In the genomic region with DNA sequence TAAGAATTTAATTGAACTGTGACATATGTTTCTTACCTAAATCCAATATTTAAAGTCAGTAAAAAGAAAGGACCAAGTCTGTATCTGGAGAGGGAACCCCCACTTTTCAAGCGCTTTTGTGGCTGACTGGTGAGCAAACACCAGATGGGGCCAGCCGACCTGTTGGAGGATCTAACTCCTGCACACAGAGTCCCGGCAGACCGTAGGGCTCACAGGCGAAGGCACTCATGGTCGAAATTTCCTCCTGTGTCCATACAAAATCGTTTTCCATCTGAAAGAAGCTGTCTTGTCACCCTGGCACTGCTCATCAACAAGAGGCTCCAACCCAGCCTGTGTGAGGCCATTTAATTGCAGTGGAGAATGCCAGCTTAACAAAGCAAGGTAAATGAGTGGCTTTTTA, we compare ENCODE assay signal across 10 cellular contexts.
DNase-seq lines count a peak whose midpoint lies in the region; ATAC-seq and TF ChIP-seq lines count a peak whose summit lies in the region.
"Had no signal": no experiment of that assay in that cellular context is flagged by ENCODE, and none has a peak within 500 bp of the region (broad histone marks: within the 10 kb centered on the region; RNA-seq: fewer than 3 reads in every experiment).

No MANE protein-coding gene starts in this region.

- no peaks in the 10 kb centered on the region for H3K79me2 ChIP-seq in hepatocyte

- DNase-seq in activated CD8-positive, alpha-beta memory T cell treated with anti-CD3 and anti-CD28 coated beads, Interleukin-2, amount 10 ng/mL, durations not matched to agents 7 days and 5 days = peak; percentile 78
- DNase-seq in hepatocyte (ENCODE audit: low spot score) (no peak), NK-92 (lab: John Stamatoyannopoulos, UW; ENCODE audit: unreplicated experiment) (no peak), NCI-H526 treated with DMSO at 0.1 percent for 48 hours (lab: John Stamatoyannopoulos, UW) (no peak), Calu3 (no peak)
- DNase-seq in stimulated activated naive CD8-positive, alpha-beta T cell treated with anti-CD3 and anti-CD28 coated beads, Interleukin-15, Interleukin-2, amounts not matched to agents 100 U/mL and 50 U/mL, for 24 hours = peak; percentile 55
- DNase-seq: HCEC 1CT, NCI-H1694 treated with DMSO at 0.1 percent for 48 hours had no signal

- peak overlapping the region; percentile 76 for H3K4me3 Mint-ChIP-seq in T-helper 1 cell treated with Interleukin-12 subunit alpha and Interleukin-12 subunit beta and Interleukin-4 antibody, amounts not matched to agents 30 μg/mL and 1 μg/mL, for 36 hours
- H3K4me3 Mint-ChIP-seq in activated CD8-positive, alpha-beta memory T cell treated with anti-CD3 and anti-CD28 coated beads, Interleukin-2, amount 10 ng/mL, durations not matched to agents 7 days and 5 days = peak overlapping the region; percentile 90
- H3K4me3 Mint-ChIP-seq in Calu3 (ENCODE audit: low read depth, unreplicated experiment) = no peak overlapping the region

- H3K27me3 ChIP-seq in hepatocyte = no peaks in the 10 kb centered on the region

- H4K20me1 ChIP-seq in hepatocyte (ENCODE audit: insufficient read depth, poor library complexity, severe bottlenecking) = no peaks in the 10 kb centered on the region

- no peaks in the 10 kb centered on the region for H3K36me3 ChIP-seq in hepatocyte (replicated peaks; ENCODE audit: insufficient read depth, low read depth)

- 79% methylated on average over 7 of the region's 7 CpGs for WGBS in hepatocyte (ENCODE audit: low lambda C conversion rate, missing lambda C conversion rate)

- H3K4me3 ChIP-seq in hepatocyte = no peak overlapping the region

- peaks cover 12% of the 10 kb centered on the region for H3K36me3 Mint-ChIP-seq in T-helper 1 cell treated with Interleukin-12 subunit alpha and Interleukin-12 subunit beta and Interleukin-4 antibody, amounts not matched to agents 30 μg/mL and 1 μg/mL, for 36 hours (ENCODE audit: low read depth)
- H3K36me3 Mint-ChIP-seq in activated CD8-positive, alpha-beta memory T cell treated with anti-CD3 and anti-CD28 coated beads, Interleukin-2, amount 10 ng/mL, durations not matched to agents 7 days and 5 days = peaks cover 6% of the 10 kb centered on the region
- no peaks in the 10 kb centered on the region for H3K36me3 Mint-ChIP-seq in Calu3 (ENCODE audit: insufficient read depth, unreplicated experiment)

- peaks cover 5% of the 10 kb centered on the region for H3K4me1 ChIP-seq in hepatocyte (ENCODE audit: insufficient read depth)

- CTCF ChIA-PET in activated CD8-positive, alpha-beta memory T cell treated with anti-CD3 and anti-CD28 coated beads, Interleukin-2, amount 10 ng/mL, durations not matched to agents 7 days and 5 days (lab: Charles Lee) = interaction anchor here (0.7 to 9.5 kb wide), 23 partner anchors 8 to 141 kb away, joined by 3 to 132 read pairs (median 5); a partner anchor contains a TSS
- CTCF ChIA-PET in Calu3 (lab: Charles Lee) = no interaction called here

- H3K27ac ChIP-seq in hepatocyte = no peak overlapping the region

- H2AFZ ChIP-seq in hepatocyte = no peak overlapping the region

- no peaks in the 10 kb centered on the region for H3K9me3 Mint-ChIP-seq in T-helper 1 cell treated with Interleukin-12 subunit alpha and Interleukin-12 subunit beta and Interleukin-4 antibody, amounts not matched to agents 30 μg/mL and 1 μg/mL, for 36 hours
- H3K9me3 Mint-ChIP-seq in activated CD8-positive, alpha-beta memory T cell treated with anti-CD3 and anti-CD28 coated beads, Interleukin-2, amount 10 ng/mL, durations not matched to agents 7 days and 5 days (ENCODE audit: low read depth) = no peaks in the 10 kb centered on the region
- H3K9me3 Mint-ChIP-seq in Calu3 (ENCODE audit: low read depth, unreplicated experiment) = no peaks in the 10 kb centered on the region
- H3K9me3 Mint-ChIP-seq: nephron had no signal

- TF ChIP-seq CTCF in hepatocyte (IDR thresholded peaks at IDR 0.05; ENCODE audit: poor library complexity) = no peak
- TF ChIP-seq CTCF in Calu3 (IDR thresholded peaks at IDR 0.05; ENCODE audit: unreplicated experiment) = no peak

- H3K27me3 Mint-ChIP-seq in T-helper 1 cell treated with Interleukin-12 subunit alpha and Interleukin-12 subunit beta and Interleukin-4 antibody, amounts not matched to agents 30 μg/mL and 1 μg/mL, for 36 hours (ENCODE audit: low read depth) = peaks cover 14% of the 10 kb centered on the region
- H3K27me3 Mint-ChIP-seq in activated CD8-positive, alpha-beta memory T cell treated with anti-CD3 and anti-CD28 coated beads, Interleukin-2, amount 10 ng/mL, durations not matched to agents 7 days and 5 days = no peaks in the 10 kb centered on the region
- H3K27me3 Mint-ChIP-seq in Calu3 (ENCODE audit: unreplicated experiment) = peaks cover 75% of the 10 kb centered on the region

- H3K4me2 ChIP-seq in hepatocyte = peak overlapping the region; percentile 65

- H3K4me1 Mint-ChIP-seq in T-helper 1 cell treated with Interleukin-12 subunit alpha and Interleukin-12 subunit beta and Interleukin-4 antibody, amounts not matched to agents 30 μg/mL and 1 μg/mL, for 36 hours (ENCODE audit: low read depth) = peaks cover 44% of the 10 kb centered on the region
- peaks cover 73% of the 10 kb centered on the region for H3K4me1 Mint-ChIP-seq in activated CD8-positive, alpha-beta memory T cell treated with anti-CD3 and anti-CD28 coated beads, Interleukin-2, amount 10 ng/mL, durations not matched to agents 7 days and 5 days
- H3K4me1 Mint-ChIP-seq in Calu3 (ENCODE audit: low read depth, unreplicated experiment) = no peaks in the 10 kb centered on the region

- no TSS peak for BruUV-seq in Calu3 (replicated peaks; lab: Mats Ljungman, UMichigan)

- no peaks in the 10 kb centered on the region for H3K9me3 ChIP-seq in hepatocyte (ENCODE audit: low read depth)

- H3K9me2 ChIP-seq in hepatocyte (replicated peaks; ENCODE audit: insufficient read depth) = no peaks in the 10 kb centered on the region

- no peak overlapping the region for H3K27ac Mint-ChIP-seq in T-helper 1 cell treated with Interleukin-12 subunit alpha and Interleukin-12 subunit beta and Interleukin-4 antibody, amounts not matched to agents 30 μg/mL and 1 μg/mL, for 36 hours
- peak overlapping the region; percentile 85 for H3K27ac Mint-ChIP-seq in activated CD8-positive, alpha-beta memory T cell treated with anti-CD3 and anti-CD28 coated beads, Interleukin-2, amount 10 ng/mL, durations not matched to agents 7 days and 5 days
- H3K27ac Mint-ChIP-seq in Calu3 (ENCODE audit: unreplicated experiment) = no peak overlapping the region

- intact Hi-C loops in Calu3 (cut with micrococcal nuclease; ENCODE audit: unreplicated experiment) = no loop called here

- ATAC-seq in activated CD8-positive, alpha-beta memory T cell treated with anti-CD3 and anti-CD28 coated beads, Interleukin-2, amount 10 ng/mL, durations not matched to agents 7 days and 5 days = peak; percentile 41
- ATAC-seq in stimulated activated naive CD8-positive, alpha-beta T cell treated with anti-CD3 and anti-CD28 coated beads, Interleukin-15, Interleukin-2, amounts not matched to agents 100 U/mL and 50 U/mL, for 24 hours = peak; percentile 33

Comparison
In these comparisons a context has a peak if more than half of its experiments do, and no peak if none do; other contexts are left out.
1. DNase-seq: peak in activated CD8-positive, alpha-beta memory T cell treated with anti-CD3 and anti-CD28 coated beads, Interleukin-2, amount 10 ng/mL, durations not matched to agents 7 days and 5 days (single experiment) and stimulated activated naive CD8-positive, alpha-beta T cell treated with anti-CD3 and anti-CD28 coated beads, Interleukin-15, Interleukin-2, amounts not matched to agents 100 U/mL and 50 U/mL, for 24 hours (single experiment); none in hepatocyte (single experiment), NK-92 (single experiment), NCI-H526 treated with DMSO at 0.1 percent for 48 hours (single experiment) and Calu3 (single experiment).